Comparison of ENCODE assay signal across 16 cellular contexts in genomic region chr5:179617930-179618329, GRCh38. TPM values are rescaled to one million over a fixed set of nuclear protein-coding genes. Genes with fewer than 3 reads are reported as not detected.
DNase-seq lines count a peak whose midpoint lies in the region; ATAC-seq, FAIRE-seq and TF ChIP-seq lines count a peak whose summit lies in the region.
"Had no signal": no experiment of that assay in that cellular context is flagged by ENCODE, and none has a peak within 500 bp of the region (broad histone marks: within the 10 kb centered on the region; RNA-seq: fewer than 3 reads in every experiment).

No MANE protein-coding gene starts in this region.

- TF ChIP-seq CTCF in A549 (IDR thresholded peaks at IDR 0.05) = no peak
- TF ChIP-seq CTCF in Caco-2 (IDR thresholded peaks at IDR 0.05; ENCODE audit: insufficient read depth in 1 of 2, low read depth in 1 of 2, low read length in 1 of 2, severe bottlenecking in 1 of 2, unreplicated experiment in 1 of 2) = no peak
- TF ChIP-seq CTCF in mesothelial cell of epicardium (IDR thresholded peaks at IDR 0.05; ENCODE audit: unreplicated experiment) = no peak
- TF ChIP-seq CTCF in foreskin fibroblast (IDR thresholded peaks at IDR 0.05; ENCODE audit: low read depth, low read length) = no peak

- H3K4me2 ChIP-seq in A549 = peak overlapping the region; percentile 98

- H3K36me3 ChIP-seq in Caco-2 (ENCODE audit: control insufficient read depth, insufficient read depth, low read length) = peaks cover 14% of the 10 kb centered on the region; the same call in 1 of the 2 replicates
- H3K36me3 ChIP-seq: ovary had no signal

- no peak overlapping the region for H3K27ac ChIP-seq in A549
- H3K27ac ChIP-seq: C4-2B, left lung, ovary had no signal

- no peak for TF ChIP-seq EP300 in A549 (IDR thresholded peaks at IDR 0.05)

- H3K27ac Mint-ChIP-seq in Caco-2 (ENCODE audit: unreplicated experiment) (no peak overlapping the region), mesothelial cell of epicardium (peak overlapping the region; percentile 37)
- peak overlapping the region; percentile 38 for H3K27ac Mint-ChIP-seq in activated T-helper 2 cell treated with anti-CD3 and anti-CD28 coated beads, Interferon-gamma antibody, Interleukin-2, Interleukin-4, amounts not matched to agents 10 μg/mL and 5 μg/mL and 100 μg/mL, durations not matched to agents 14 hours and 24 hours and 36 hours

- H3K4me1 ChIP-seq in A549 = peaks cover 66% of the 10 kb centered on the region
- H3K4me1 ChIP-seq in Caco-2 = peaks cover 20% of the 10 kb centered on the region

- 73% methylated on average over 7 of the region's 7 CpGs for WGBS in A549 (ENCODE audit: missing lambda C conversion rate)

- H3K4me1 Mint-ChIP-seq in Caco-2 (ENCODE audit: low read depth, unreplicated experiment) (peaks cover 51% of the 10 kb centered on the region), mesothelial cell of epicardium (peaks cover 57% of the 10 kb centered on the region)
- peaks cover 55% of the 10 kb centered on the region for H3K4me1 Mint-ChIP-seq in activated T-helper 2 cell treated with anti-CD3 and anti-CD28 coated beads, Interferon-gamma antibody, Interleukin-2, Interleukin-4, amounts not matched to agents 10 μg/mL and 5 μg/mL and 100 μg/mL, durations not matched to agents 14 hours and 24 hours and 36 hours (ENCODE audit: low read depth)

- H3K4me3 ChIP-seq in A549 = 0 out of 3 replicates have a peak overlapping the region, but pooled peaks have one; percentile 5
- no peak overlapping the region for H3K4me3 ChIP-seq in Caco-2 (ENCODE audit: low read depth, low read length)
- H3K4me3 ChIP-seq in foreskin fibroblast (ENCODE audit: low read depth in 1 of 2, low read length in 2 of 2) = no peak overlapping the region
- H3K4me3 ChIP-seq: ovary had no signal

- no peak for FAIRE-seq in A549 (lab: Jason Lieb, UNC)

- no TSS peak for BruUV-seq in Caco-2 (replicated peaks; lab: Mats Ljungman, UMichigan)

- H3K27me3 Mint-ChIP-seq in Caco-2 (ENCODE audit: insufficient read depth, unreplicated experiment) (no peaks in the 10 kb centered on the region), mesothelial cell of epicardium (ENCODE audit: low read depth) (no peaks in the 10 kb centered on the region)
- no peaks in the 10 kb centered on the region for H3K27me3 Mint-ChIP-seq in activated T-helper 2 cell treated with anti-CD3 and anti-CD28 coated beads, Interferon-gamma antibody, Interleukin-2, Interleukin-4, amounts not matched to agents 10 μg/mL and 5 μg/mL and 100 μg/mL, durations not matched to agents 14 hours and 24 hours and 36 hours (ENCODE audit: low read depth)

- CTCF ChIA-PET in A549 (lab: Yijun Ruan, JAX) (no interaction called here), Caco-2 (lab: Charles Lee) (no interaction called here)

- no peak for TF ChIP-seq RAD21 in A549 (conservative IDR thresholded peaks at IDR 0.05 in 1 of 2, IDR thresholded peaks at IDR 0.05 in 1 of 2)

- intact Hi-C loops in Caco-2 (cut with micrococcal nuclease; ENCODE audit: unreplicated experiment) = no loop called here
- intact Hi-C loops in activated T-helper 2 cell treated with anti-CD3 and anti-CD28 coated beads, Interferon-gamma antibody, Interleukin-2, Interleukin-4, amounts not matched to agents 10 μg/mL and 5 μg/mL and 100 μg/mL, durations not matched to agents 14 hours and 24 hours and 36 hours (cut with micrococcal nuclease) = no loop called here

- no peak for DNase-seq in A549 (ENCODE audit: low read depth in 1 of 2, low spot score in 1 of 2)
- DNase-seq in Caco-2 = peak in 1 of 2 experiments; percentile 19
- DNase-seq in activated T-helper 2 cell treated with anti-CD3 and anti-CD28 coated beads, Interferon-gamma antibody, Interleukin-2, Interleukin-4, amounts not matched to agents 10 μg/mL and 5 μg/mL and 100 μg/mL, durations not matched to agents 14 hours and 24 hours and 36 hours (ENCODE audit: low spot score) = no peak
- no peak for DNase-seq in mesothelial cell of epicardium (ENCODE audit: low spot score in 2 of 2, unreplicated experiment in 2 of 2)
- no peak for DNase-seq in SIG-M5 treated with dmso at 0.1 percent for 504 hours (lab: John Stamatoyannopoulos, UW; ENCODE audit: unreplicated experiment)
- DNase-seq in foreskin fibroblast = no peak
- DNase-seq in NCI-H2107 treated with DMSO at 0.1 percent for 48 hours (lab: John Stamatoyannopoulos, UW; ENCODE audit: unreplicated experiment) = no peak
- DNase-seq: activated CD4-positive, alpha-beta T cell treated with anti-CD3 and anti-CD28 coated beads for 4 hours; effector CD8-positive, alpha-beta T cell; GOT3; head of caudate nucleus; NCI-H1694 treated with DMSO at 0.1 percent for 48 hours had no signal

- POLR2A ChIA-PET in A549 (lab: Yijun Ruan, JAX) = no interaction called here
- POLR2A ChIA-PET in Caco-2 (lab: Charles Lee) = no interaction called here

- no peak; a peak in 1 of 6 replicates for ATAC-seq in A549
- ATAC-seq in GM19455 (IDR thresholded peaks at IDR 0.05; ENCODE audit: unreplicated experiment) = no peak
- ATAC-seq: left lung had no signal

- TF ChIP-seq POLR2A in A549 (IDR thresholded peaks at IDR 0.05; ENCODE audit: low read length) = no peak

- peak overlapping the region; percentile 3 for H3K4me3 Mint-ChIP-seq in Caco-2 (ENCODE audit: unreplicated experiment)
- peak overlapping the region; percentile 13 for H3K4me3 Mint-ChIP-seq in activated T-helper 2 cell treated with anti-CD3 and anti-CD28 coated beads, Interferon-gamma antibody, Interleukin-2, Interleukin-4, amounts not matched to agents 10 μg/mL and 5 μg/mL and 100 μg/mL, durations not matched to agents 14 hours and 24 hours and 36 hours (ENCODE audit: low read depth)
- H3K4me3 Mint-ChIP-seq in mesothelial cell of epicardium = no peak overlapping the region

- H3K9me3 ChIP-seq in A549 (no peaks in the 10 kb centered on the region), Caco-2 (no peaks in the 10 kb centered on the region)
- H3K9me3 ChIP-seq: left lung, ovary had no signal

- H3K36me3 Mint-ChIP-seq in Caco-2 (ENCODE audit: insufficient read depth, unreplicated experiment) (peaks cover 100% of the 10 kb centered on the region), mesothelial cell of epicardium (peaks cover 72% of the 10 kb centered on the region)
- peaks cover 99% of the 10 kb centered on the region for H3K36me3 Mint-ChIP-seq in activated T-helper 2 cell treated with anti-CD3 and anti-CD28 coated beads, Interferon-gamma antibody, Interleukin-2, Interleukin-4, amounts not matched to agents 10 μg/mL and 5 μg/mL and 100 μg/mL, durations not matched to agents 14 hours and 24 hours and 36 hours (ENCODE audit: low read depth)

- H3K9me3 Mint-ChIP-seq in Caco-2 (ENCODE audit: unreplicated experiment) = no peaks in the 10 kb centered on the region
- H3K9me3 Mint-ChIP-seq in activated T-helper 2 cell treated with anti-CD3 and anti-CD28 coated beads, Interferon-gamma antibody, Interleukin-2, Interleukin-4, amounts not matched to agents 10 μg/mL and 5 μg/mL and 100 μg/mL, durations not matched to agents 14 hours and 24 hours and 36 hours = no peaks in the 10 kb centered on the region
- no peaks in the 10 kb centered on the region for H3K9me3 Mint-ChIP-seq in mesothelial cell of epicardium

- H3K27me3 ChIP-seq in Caco-2 (replicated peaks; ENCODE audit: control insufficient read depth, insufficient read depth, low read length) = no peaks in the 10 kb centered on the region
- H3K27me3 ChIP-seq: left lung, ovary had no signal

TF ChIP-seq in A549, 52 proteins besides CTCF, POLR2A, EP300 and RAD21:
- TF ChIP-seq CHD4 (IDR thresholded peaks at IDR 0.05; ENCODE audit: borderline replicate concordance) (no peak), HOXA7 (CRISPR knock-in tag; IDR thresholded peaks at IDR 0.05) (0 out of 2 replicates have a peak, but pooled peaks have one; percentile 7)

RNA-seq across cellular contexts. Expression of gene HNRNPH1, which starts 5.5 kb away (rescaled TPM):
- polyA plus RNA-seq in A549 (2011; rRNA removed) (511 and 688 TPM in 2 replicates), A549 (2017; fragmentation: RNase III; extraction: RNeasy Plus Mini Kit Qiagen cat#74134 plus additional on column Dnase treatment) (1,576 to 1,720 TPM (median 1,580 TPM) in 3 replicates)
- polyA plus RNA-seq in A549 (2012; cell fraction: cytosol; rRNA removed) = 178 and 211 TPM in 2 replicates
- 268 and 443 TPM in 2 replicates for polyA plus RNA-seq in A549 (2012; cell fraction: nucleus; rRNA removed)
- polyA minus RNA-seq in A549 (2011; rRNA and poly(A)+ RNA removed) = 579 and 670 TPM in 2 replicates
- total RNA-seq in Caco-2 (2022) (914 and 940 TPM in 2 replicates), mesothelial cell of epicardium (1,105 to 1,117 TPM (median 1,115 TPM) in 3 replicates)
- total RNA-seq in activated T-helper 2 cell treated with anti-CD3 and anti-CD28 coated beads, Interferon-gamma antibody, Interleukin-2, Interleukin-4, amounts not matched to agents 10 μg/mL and 5 μg/mL and 100 μg/mL, durations not matched to agents 14 hours and 24 hours and 36 hours = 1,015 and 1,039 TPM in 2 replicates
